Comparison of ENCODE assay signal across 10 cellular contexts in genomic region chr9:70060883-70061507, GRCh38. TPM values are rescaled to one million over a fixed set of nuclear protein-coding genes. Genes with fewer than 3 reads are reported as not detected.
A peak's percentile ranks its signal among the peaks of the same experiment; 100 is the strongest.
DNase-seq lines count a peak whose midpoint lies in the region; ATAC-seq and TF ChIP-seq lines count a peak whose summit lies in the region.
"Had no signal": no experiment of that assay in that cellular context is flagged by ENCODE, and none has a peak within 500 bp of the region (broad histone marks: within the 10 kb centered on the region; RNA-seq: fewer than 3 reads in every experiment).

No MANE protein-coding gene starts in this region.

- H3K4me1 ChIP-seq in OCI-LY3 (ENCODE audit: low read length) = peaks cover 11% of the 10 kb centered on the region
- no peaks in the 10 kb centered on the region for H3K4me1 ChIP-seq in lower lobe of right lung

- H2AFZ ChIP-seq in OCI-LY3 (ENCODE audit: low read depth, low read length) = no peak overlapping the region

- DNase-seq in GM12865 (ENCODE audit: low read depth) (peak; percentile 44), GM03348 (ENCODE audit: low spot score) (no peak), left ventricle myocardium superior (no peak), NCI-H524 treated with DMSO at 0.1 percent for 48 hours (lab: John Stamatoyannopoulos, UW) (no peak), lower lobe of right lung (no peak)
- DNase-seq: T-helper 17 cell had no signal

- ATAC-seq in GM21360 (IDR thresholded peaks at IDR 0.05; ENCODE audit: unreplicated experiment) (peak; percentile 97), HG03039 (IDR thresholded peaks at IDR 0.05; ENCODE audit: unreplicated experiment) (peak; percentile 70), left ventricle myocardium superior (no peak), lower lobe of right lung (no peak)
- ATAC-seq: T-helper 17 cell had no signal

- H3K4me2 ChIP-seq in OCI-LY3 (ENCODE audit: low read length) = peak overlapping the region; percentile 14; the same call in 1 of the 2 replicates

- H3K36me3 ChIP-seq in OCI-LY3 (replicated peaks; ENCODE audit: low read depth, low read length) (no peaks in the 10 kb centered on the region), lower lobe of right lung (no peaks in the 10 kb centered on the region)

- no peak overlapping the region for H3K27ac ChIP-seq in OCI-LY3 (ENCODE audit: low read length)
- no peak overlapping the region for H3K27ac ChIP-seq in lower lobe of right lung

- H3K27me3 ChIP-seq in OCI-LY3 (ENCODE audit: low read depth, low read length) (peaks cover 22% of the 10 kb centered on the region), lower lobe of right lung (ENCODE audit: low read depth) (no peaks in the 10 kb centered on the region)

- TF ChIP-seq CTCF in GM12865 (IDR thresholded peaks at IDR 0.05; ENCODE audit: insufficient read depth, low read depth, low read length, missing control alignments) (no peak), OCI-LY3 (IDR thresholded peaks at IDR 0.05; ENCODE audit: low read depth, low read length) (no peak), lower lobe of right lung (IDR thresholded peaks at IDR 0.05) (no peak)

- H3K4me3 ChIP-seq in GM12865 (ENCODE audit: low read depth, low read length) (no peak overlapping the region), OCI-LY3 (ENCODE audit: low read length) (no peak overlapping the region), lower lobe of right lung (no peak overlapping the region)

- no peak overlapping the region for H3K9ac ChIP-seq in OCI-LY3 (ENCODE audit: low read length)

- intact Hi-C loops in left ventricle myocardium superior (cut with micrococcal nuclease) (no loop called here), lower lobe of right lung (cut with DNase I) (no loop called here)

- no peaks in the 10 kb centered on the region for H3K79me2 ChIP-seq in OCI-LY3 (ENCODE audit: low read length)

- H3K9me3 ChIP-seq in OCI-LY3 (ENCODE audit: insufficient read depth, low read length) (no peaks in the 10 kb centered on the region), lower lobe of right lung (no peaks in the 10 kb centered on the region)

- no peaks in the 10 kb centered on the region for H4K20me1 ChIP-seq in OCI-LY3 (ENCODE audit: insufficient read depth, low read length)

RNA-seq across cellular contexts. Expression of gene MAMDC2, which starts 17.3 kb away (rescaled TPM):
- total RNA-seq in left ventricle myocardium superior = 8.9 TPM
- total RNA-seq in lower lobe of right lung = 35.1 TPM
- total RNA-seq: NCI-H460 had no signal

Comparison
In these comparisons a context has a peak if more than half of its experiments do, and no peak if none do; other contexts are left out.
1. ATAC-seq: peak in GM21360 (single experiment) and HG03039 (single experiment); none in left ventricle myocardium superior (single experiment) and lower lobe of right lung (0 of 2).